In genomic region chr6:150857062-150857905, GRCh38 we compare ENCODE assay signal across 8 cellular contexts. TPM values are rescaled to one million over a fixed set of nuclear protein-coding genes. Genes with fewer than 3 reads are reported as not detected.
DNase-seq lines count a peak whose midpoint lies in the region; TF ChIP-seq lines count a peak whose summit lies in the region.

No MANE protein-coding gene starts in this region.

- no peaks in the 10 kb centered on the region for H3K36me3 Mint-ChIP-seq in immature natural killer cell

- H3K36me3 ChIP-seq in mucosa of stomach (ENCODE audit: control insufficient read depth, insufficient read depth, low read length): no peaks in the 10 kb centered on the region

- no peaks in the 10 kb centered on the region for H3K4me1 Mint-ChIP-seq in immature natural killer cell

- H3K27me3 ChIP-seq in mucosa of stomach (ENCODE audit: control insufficient read depth, insufficient read depth, low read length): no peaks in the 10 kb centered on the region

- H3K27ac Mint-ChIP-seq in immature natural killer cell: no peak overlapping the region

- H3K4me3 Mint-ChIP-seq in immature natural killer cell: no peak overlapping the region

- H3K27me3 Mint-ChIP-seq in immature natural killer cell (ENCODE audit: low read depth in 3 of 3): peaks cover 0 to 8% (median 5%) of the 10 kb centered on the region in 3 donors

- peak; percentile 82 for DNase-seq in AG20443 (ENCODE audit: low spot score)
- DNase-seq in MV-4-11 (lab: John Stamatoyannopoulos, UW): peak; percentile 57
- DNase-seq in coronary artery (ENCODE audit: low spot score): no peak
- DNase-seq in RPMI8226: no peak
- DNase-seq in germinal center (ENCODE audit: low spot score): no peak
- DNase-seq in immature natural killer cell: no peak
- no peak for DNase-seq in cerebellar nuclear complex (lab: John Stamatoyannopoulos, UW)

- peaks cover 20% of the 10 kb centered on the region for H3K4me1 ChIP-seq in mucosa of stomach (ENCODE audit: control insufficient read depth, insufficient read depth, low read length)

- no peak overlapping the region for H3K4me3 ChIP-seq in coronary artery
- H3K4me3 ChIP-seq in mucosa of stomach (ENCODE audit: low read length): no peak overlapping the region

- no peaks in the 10 kb centered on the region for H3K9me3 ChIP-seq in mucosa of stomach (ENCODE audit: control insufficient read depth, low read length)

- H3K27ac ChIP-seq in coronary artery: peak overlapping the region; percentile 40 to 80

- no peaks in the 10 kb centered on the region for H3K9me3 Mint-ChIP-seq in immature natural killer cell

- TF ChIP-seq CTCF in coronary artery (IDR thresholded peaks at IDR 0.05): no peak

- peak overlapping the region; percentile 45 for H3K9ac ChIP-seq in mucosa of stomach (ENCODE audit: low read length)

RNA-seq across cellular contexts. Expression of gene MTHFD1L, which starts 8.2 kb away (rescaled TPM):
- polyA plus RNA-seq in immature natural killer cell: 1 to 10 TPM in 2 of 3 donors, under 1 TPM in 1; 0.79 to 1.8 (median 1.6) TPM

Comparison
In these comparisons a context has a peak if more than half of its experiments do, and no peak if none do; other contexts are left out.
1. DNase-seq: peak in AG20443 (single experiment) and MV-4-11 (single experiment); none in coronary artery (single experiment), RPMI8226 (single experiment), germinal center (single experiment), immature natural killer cell (0 of 3) and cerebellar nuclear complex (0 of 2).